ENCODE assay signal across 22 cellular contexts in genomic region chr17:28756025-28756804, GRCh38. TPM values are rescaled to one million over a fixed set of nuclear protein-coding genes. Genes with fewer than 3 reads are reported as not detected.
DNase-seq lines count a peak whose midpoint lies in the region; ATAC-seq, FAIRE-seq and TF ChIP-seq lines count a peak whose summit lies in the region.
"Had no signal": no experiment of that assay in that cellular context is flagged by ENCODE, and none has a peak within 500 bp of the region (broad histone marks: within the 10 kb centered on the region; RNA-seq: fewer than 3 reads in every experiment).

No MANE protein-coding gene starts in this region.

- WGBS in GM23248 (ENCODE audit: low coverage in 1 of 2, low lambda C conversion rate in 2 of 2, missing lambda C conversion rate in 2 of 2), 2 experiments: 81 to 86% methylated on average over 5 of the region's 5 CpGs
- 75 to 84% (median 83%) methylated on average over 5 of the region's 5 CpGs for WGBS in small intestine, 3 donors

- no peak for ATAC-seq in activated CD4-positive, alpha-beta T cell treated with anti-CD3 and anti-CD28 coated beads for 36 hours
- no peak for ATAC-seq in WTC11
- ATAC-seq in stimulated activated memory B cell treated with anti-CD40 and anti-IgM and Interleukin-4, amounts not matched to agents 10 μg/mL and 1 μg/mL and 100 μg/mL, for 72 hours: no peak
- ATAC-seq: Panc1 had no signal

- no peak for DNase-seq in activated CD4-positive, alpha-beta T cell treated with anti-CD3 and anti-CD28 coated beads for 36 hours
- DNase-seq in activated CD4-positive, alpha-beta T cell treated with anti-CD3 and anti-CD28 coated beads, Interleukin-2, amount 50 U/mL, for 48 hours: no peak
- DNase-seq in WTC11 (ENCODE audit: low spot score) (no peak), endothelial cell (ENCODE audit: low spot score) (no peak), GM23248 (no peak), kidney glomerular epithelial cell (lab: John Stamatoyannopoulos, UW) (no peak), small intestine (no peak)
- DNase-seq: 8988T; activated CD8-positive, alpha-beta memory T cell treated with anti-CD3 and anti-CD28 coated beads, Interleukin-2, amount 50 U/mL, for 4 hours; BE2C; caudate nucleus; esophagus squamous epithelium; MG63; naive B cell; NCI-H226; stimulated activated CD4-positive, alpha-beta T cell treated with anti-CD3 and anti-CD28 coated beads, Interleukin-4, amount 100 ng/mL, for 24 hours had no signal

- CTCF ChIA-PET in activated CD4-positive, alpha-beta T cell treated with anti-CD3 and anti-CD28 coated beads for 36 hours (lab: Charles Lee): interaction anchor here (0.5 to 2.1 kb wide), 4 partner anchors 12 to 55 kb away, joined by 3 to 11 read pairs (median 4); partner anchors contain the start of gene TLCD1
- CTCF ChIA-PET in WTC11 (lab: Charles Lee): interaction anchor here (1.1 to 2.5 kb wide), 3 partner anchors 13 to 123 kb away, joined by 4 to 8 read pairs (median 7); partner anchors contain the start of gene TLCD1

- TF ChIP-seq CTCF in WTC11 (IDR thresholded peaks at IDR 0.05) (no peak), endothelial cell (IDR thresholded peaks at IDR 0.05; ENCODE audit: unreplicated experiment) (no peak)

- peak overlapping the region; percentile 33 for H3K27ac Mint-ChIP-seq in activated CD4-positive, alpha-beta T cell treated with anti-CD3 and anti-CD28 coated beads for 36 hours
- H3K27ac Mint-ChIP-seq in WTC11 (peak overlapping the region; percentile 51), endothelial cell (ENCODE audit: unreplicated experiment) (peak overlapping the region; percentile 10)
- H3K27ac Mint-ChIP-seq in stimulated activated memory B cell treated with anti-CD40 and anti-IgM and Interleukin-4, amounts not matched to agents 10 μg/mL and 1 μg/mL and 100 μg/mL, for 72 hours: peak overlapping the region; percentile 48
- H3K27ac Mint-ChIP-seq: progenitor cell of endocrine pancreas had no signal

- no peaks in the 10 kb centered on the region for H3K4me1 Mint-ChIP-seq in activated CD4-positive, alpha-beta T cell treated with anti-CD3 and anti-CD28 coated beads for 36 hours
- H3K4me1 Mint-ChIP-seq in WTC11 (peaks cover 55% of the 10 kb centered on the region), endothelial cell (ENCODE audit: unreplicated experiment) (peaks cover 44% of the 10 kb centered on the region)
- H3K4me1 Mint-ChIP-seq in stimulated activated memory B cell treated with anti-CD40 and anti-IgM and Interleukin-4, amounts not matched to agents 10 μg/mL and 1 μg/mL and 100 μg/mL, for 72 hours: peaks cover 11% of the 10 kb centered on the region

- no peak overlapping the region for H3K4me2 ChIP-seq in GM23248 (ENCODE audit: unreplicated experiment)

- no peak for FAIRE-seq in small intestine (lab: Jason Lieb, UNC)
- FAIRE-seq: GM12892 had no signal

- H3K9me2 ChIP-seq in GM23248 (ENCODE audit: insufficient read depth): no peaks in the 10 kb centered on the region

- H3K4me3 ChIP-seq in GM23248: no peak overlapping the region
- H3K4me3 ChIP-seq in small intestine (ENCODE audit: low read depth in 1 of 2, low read length in 2 of 2): no peak overlapping the region
- H3K4me3 ChIP-seq: esophagus squamous epithelium, MG63, skin epidermis, suprapubic skin had no signal

- in situ Hi-C loops in GM23248 (cut with MboI): no loop called here

- no peaks in the 10 kb centered on the region for H4K20me1 ChIP-seq in GM23248 (ENCODE audit: insufficient read depth)

- H3K9me3 ChIP-seq in GM23248 (ENCODE audit: low read depth): no peaks in the 10 kb centered on the region
- H3K9me3 ChIP-seq in small intestine (ENCODE audit: control insufficient read depth, low read depth): no peaks in the 10 kb centered on the region
- H3K9me3 ChIP-seq: BE2C, esophagus squamous epithelium, MG63, suprapubic skin had no signal

- no peaks in the 10 kb centered on the region for H3K9me3 Mint-ChIP-seq in activated CD4-positive, alpha-beta T cell treated with anti-CD3 and anti-CD28 coated beads for 36 hours (ENCODE audit: low read depth)
- H3K9me3 Mint-ChIP-seq in WTC11 (no peaks in the 10 kb centered on the region), endothelial cell (ENCODE audit: unreplicated experiment) (peaks cover 4% of the 10 kb centered on the region)
- no peaks in the 10 kb centered on the region for H3K9me3 Mint-ChIP-seq in stimulated activated memory B cell treated with anti-CD40 and anti-IgM and Interleukin-4, amounts not matched to agents 10 μg/mL and 1 μg/mL and 100 μg/mL, for 72 hours
- H3K9me3 Mint-ChIP-seq: naive B cell had no signal

- no peaks in the 10 kb centered on the region for H3K27me3 ChIP-seq in GM23248 (replicated peaks; ENCODE audit: insufficient read depth)
- H3K27me3 ChIP-seq in small intestine (ENCODE audit: control insufficient read depth in 2 of 2, insufficient read depth in 2 of 2, low read length in 2 of 2): no peaks in the 10 kb centered on the region
- H3K27me3 ChIP-seq: BE2C, esophagus squamous epithelium, MG63, suprapubic skin had no signal

- no peak overlapping the region for H3K4me3 Mint-ChIP-seq in activated CD4-positive, alpha-beta T cell treated with anti-CD3 and anti-CD28 coated beads for 36 hours
- no peak overlapping the region for H3K4me3 Mint-ChIP-seq in WTC11
- H3K4me3 Mint-ChIP-seq in endothelial cell (ENCODE audit: unreplicated experiment): peak overlapping the region; percentile 38
- no peak overlapping the region for H3K4me3 Mint-ChIP-seq in stimulated activated memory B cell treated with anti-CD40 and anti-IgM and Interleukin-4, amounts not matched to agents 10 μg/mL and 1 μg/mL and 100 μg/mL, for 72 hours

- intact Hi-C loops in activated CD4-positive, alpha-beta T cell treated with anti-CD3 and anti-CD28 coated beads for 36 hours (cut with DNase I, micrococcal nuclease): no loop called here

- H3K9ac ChIP-seq in GM23248: no peak overlapping the region

- POLR2A ChIA-PET in activated CD4-positive, alpha-beta T cell treated with anti-CD3 and anti-CD28 coated beads for 36 hours (lab: Charles Lee): no interaction called here
- POLR2A ChIA-PET in WTC11 (lab: Charles Lee): interaction anchor here (0.7 to 1.2 kb wide), 3 partner anchors 14 to 92 kb away, joined by 3 to 4 read pairs (median 3); no protein-coding TSS in a partner anchor

- peaks cover 4% of the 10 kb centered on the region; the same call in 1 of the 2 replicates for H3K36me3 ChIP-seq in GM23248 (ENCODE audit: low read depth)
- H3K36me3 ChIP-seq in small intestine (ENCODE audit: control insufficient read depth in 2 of 2, insufficient read depth in 2 of 2, low read length in 2 of 2): peaks cover 7 to 19% of the 10 kb centered on the region in 2 donors

- peaks cover 6% of the 10 kb centered on the region; the same call in 1 of the 2 replicates for H3F3A ChIP-seq in GM23248 (ENCODE audit: insufficient read depth)

- H3K4me1 ChIP-seq in GM23248 (ENCODE audit: insufficient read depth): no peaks in the 10 kb centered on the region
- no peaks in the 10 kb centered on the region for H3K4me1 ChIP-seq in small intestine (ENCODE audit: control insufficient read depth in 2 of 2, insufficient read depth in 1 of 2, low read depth in 1 of 2, low read length in 1 of 2)
- H3K4me1 ChIP-seq: BE2C had no signal

- peaks cover 29% of the 10 kb centered on the region for H3K36me3 Mint-ChIP-seq in activated CD4-positive, alpha-beta T cell treated with anti-CD3 and anti-CD28 coated beads for 36 hours (ENCODE audit: low read depth)
- peaks cover 42% of the 10 kb centered on the region for H3K36me3 Mint-ChIP-seq in WTC11
- peaks cover 42% of the 10 kb centered on the region for H3K36me3 Mint-ChIP-seq in endothelial cell (ENCODE audit: low read depth, unreplicated experiment)
- peaks cover 37% of the 10 kb centered on the region for H3K36me3 Mint-ChIP-seq in stimulated activated memory B cell treated with anti-CD40 and anti-IgM and Interleukin-4, amounts not matched to agents 10 μg/mL and 1 μg/mL and 100 μg/mL, for 72 hours
- H3K36me3 Mint-ChIP-seq: naive B cell had no signal

- no peaks in the 10 kb centered on the region for H3K27me3 Mint-ChIP-seq in activated CD4-positive, alpha-beta T cell treated with anti-CD3 and anti-CD28 coated beads for 36 hours
- H3K27me3 Mint-ChIP-seq in WTC11 (ENCODE audit: low read depth): no peaks in the 10 kb centered on the region
- peaks cover 22% of the 10 kb centered on the region for H3K27me3 Mint-ChIP-seq in endothelial cell (ENCODE audit: unreplicated experiment)
- no peaks in the 10 kb centered on the region for H3K27me3 Mint-ChIP-seq in stimulated activated memory B cell treated with anti-CD40 and anti-IgM and Interleukin-4, amounts not matched to agents 10 μg/mL and 1 μg/mL and 100 μg/mL, for 72 hours
- H3K27me3 Mint-ChIP-seq: naive B cell, progenitor cell of endocrine pancreas had no signal

- H2AFZ ChIP-seq in GM23248: no peak overlapping the region

- peaks cover 2% of the 10 kb centered on the region for H3K79me2 ChIP-seq in GM23248 (ENCODE audit: insufficient read depth)

- no peak overlapping the region for H3K27ac ChIP-seq in GM23248
- no peak overlapping the region for H3K27ac ChIP-seq in small intestine (ENCODE audit: low read depth in 1 of 2, low read length in 1 of 2)
- H3K27ac ChIP-seq: skin epidermis, suprapubic skin had no signal

RNA-seq across cellular contexts. Expression of gene TRAF4, which starts 12.4 kb away (rescaled TPM):
- total RNA-seq in activated CD4-positive, alpha-beta T cell treated with anti-CD3 and anti-CD28 coated beads for 36 hours: 100 to 1,000 TPM in 1 of 2 experiments, 10 to 100 TPM in 1; 96.5 to 117 TPM
- total RNA-seq in WTC11 (2021) (192 to 268 TPM (median 192 TPM) in 3 replicates), endothelial cell (ENCODE audit: unreplicated experiment) (166 TPM)
- total RNA-seq in GM23248 (2014; rRNA removed; shearing (Covaris generic)): 30.3 and 55.4 TPM in 2 replicates
- polyA plus RNA-seq in GM23248 (2016; fragmentation: Nextera tagmentation; extraction: Ambion mirVana) (23.4 and 23.5 TPM in 2 replicates), small intestine (100 to 1,000 TPM in 2 of 3 donors, 10 to 100 TPM in 1; 58.8 to 203 (median 165) TPM)

RNA-seq across cellular contexts. Expression of gene NEK8, which starts 27.6 kb away (rescaled TPM):
- 1 to 10 TPM; 3.8 to 4.0 TPM for total RNA-seq in activated CD4-positive, alpha-beta T cell treated with anti-CD3 and anti-CD28 coated beads for 36 hours
- total RNA-seq in WTC11 (2021) (17.9 to 25.0 TPM (median 18.6 TPM) in 3 replicates), endothelial cell (ENCODE audit: unreplicated experiment) (6.7 TPM)
- 2.9 and 13.5 TPM in 2 replicates for total RNA-seq in GM23248 (2014; rRNA removed; shearing (Covaris generic))
- polyA plus RNA-seq in GM23248 (2016; fragmentation: Nextera tagmentation; extraction: Ambion mirVana) (2.7 and 2.8 TPM in 2 replicates), small intestine (1 to 10 TPM; 3.5 to 3.6 (median 3.6) TPM)

RNA-seq across cellular contexts. Expression of gene TLCD1, which starts 30.2 kb away (rescaled TPM):
- total RNA-seq in activated CD4-positive, alpha-beta T cell treated with anti-CD3 and anti-CD28 coated beads for 36 hours: 1 to 10 TPM; 8.5 to 8.7 TPM
- total RNA-seq in WTC11 (2021) (36.0 to 41.2 TPM (median 36.5 TPM) in 3 replicates), endothelial cell (ENCODE audit: unreplicated experiment) (2.4 TPM)
- 4.8 and 16.3 TPM in 2 replicates for total RNA-seq in GM23248 (2014; rRNA removed; shearing (Covaris generic))
- polyA plus RNA-seq in GM23248 (2016; fragmentation: Nextera tagmentation; extraction: Ambion mirVana) (13.8 and 14.2 TPM in 2 replicates), small intestine (10 to 100 TPM; 10.7 to 21.3 (median 12.1) TPM)

RNA-seq across cellular contexts. Expression of gene RPL23A, which starts 36.4 kb away (rescaled TPM):
- total RNA-seq in activated CD4-positive, alpha-beta T cell treated with anti-CD3 and anti-CD28 coated beads for 36 hours: 1,000 to 10,000 TPM; 2,164 to 2,505 TPM
- total RNA-seq in WTC11 (2021) (1,832 to 2,055 TPM (median 2,048 TPM) in 3 replicates), endothelial cell (ENCODE audit: unreplicated experiment) (1,525 TPM)
- total RNA-seq in GM23248 (2014; rRNA removed; shearing (Covaris generic)): 362 and 383 TPM in 2 replicates
- polyA plus RNA-seq in GM23248 (2016; fragmentation: Nextera tagmentation; extraction: Ambion mirVana) (1,040 and 1,075 TPM in 2 replicates), small intestine (1,000 to 10,000 TPM in 2 of 3 donors, 100 to 1,000 TPM in 1; 783 to 1,912 (median 1,402) TPM)

RNA-seq across cellular contexts. Expression of gene RAB34, which starts 38.5 kb away (rescaled TPM):
- total RNA-seq in activated CD4-positive, alpha-beta T cell treated with anti-CD3 and anti-CD28 coated beads for 36 hours: 10 to 100 TPM; 13.6 to 17.4 TPM
- 153 to 181 TPM (median 162 TPM) in 3 replicates for total RNA-seq in WTC11 (2021)
- total RNA-seq in endothelial cell (ENCODE audit: unreplicated experiment): 72.0 TPM
- total RNA-seq in GM23248 (2014; rRNA removed; shearing (Covaris generic)): 307 and 476 TPM in 2 replicates
- 277 and 293 TPM in 2 replicates for polyA plus RNA-seq in GM23248 (2016; fragmentation: Nextera tagmentation; extraction: Ambion mirVana)
- polyA plus RNA-seq in small intestine: 10 to 100 TPM in 2 of 3 donors, 1 to 10 TPM in 1; 4.2 to 33.5 (median 31.0) TPM
